14 cellular contexts compared by ENCODE assay signal in the genomic region with DNA sequence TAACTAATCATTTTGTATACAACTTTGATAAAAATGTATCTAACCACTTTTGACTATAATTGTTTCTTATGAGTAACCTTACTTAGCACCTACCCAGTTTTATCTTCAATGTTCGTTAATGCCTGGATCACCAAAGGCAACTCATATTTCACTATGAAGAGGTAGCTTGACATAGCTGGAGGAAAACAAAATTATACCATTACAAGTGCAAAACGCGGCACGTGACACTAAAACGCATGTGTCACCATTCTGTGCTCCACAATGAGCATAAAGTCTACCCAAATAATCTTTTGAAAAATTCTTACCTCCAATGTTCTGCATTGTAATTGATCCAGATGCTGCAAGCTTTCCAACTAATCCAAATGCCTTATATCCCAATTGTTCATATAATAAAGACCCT. TPM values are rescaled to one million over a fixed set of nuclear protein-coding genes. Genes with fewer than 3 reads are reported as not detected.
A peak's percentile ranks its signal among the peaks of the same experiment; 100 is the strongest.
DNase-seq lines count a peak whose midpoint lies in the region; ATAC-seq, FAIRE-seq and TF ChIP-seq lines count a peak whose summit lies in the region.
"Had no signal": no experiment of that assay in that cellular context is flagged by ENCODE, and none has a peak within 500 bp of the region (broad histone marks: within the 10 kb centered on the region; RNA-seq: fewer than 3 reads in every experiment).

No MANE protein-coding gene starts in this region.

- H3K4me1 Mint-ChIP-seq in activated naive CD8-positive, alpha-beta T cell treated with anti-CD3 and anti-CD28 coated beads, Interleukin-2, amount 10 ng/mL, durations not matched to agents 7 days and 5 days = peaks cover 69% of the 10 kb centered on the region

- H3K27ac ChIP-seq in SK-N-SH (ENCODE audit: low read depth in 2 of 2, low read length in 1 of 2) = peak overlapping the region in 1 of 2 experiments; percentile 94; a peak in 2 of 4 replicates
- peak overlapping the region; percentile 31 for H3K27ac ChIP-seq in keratinocyte (ENCODE audit: control insufficient read depth, insufficient read depth, low read length)
- H3K27ac ChIP-seq in thymus (ENCODE audit: low read depth) = no peak overlapping the region

- no peak for TF ChIP-seq RAD21 in SK-N-SH (IDR thresholded peaks at IDR 0.05; ENCODE audit: low read length)

- peaks cover 86% of the 10 kb centered on the region for H3K79me2 ChIP-seq in SK-N-SH (ENCODE audit: insufficient read depth)
- peaks cover 49% of the 10 kb centered on the region for H3K79me2 ChIP-seq in keratinocyte (ENCODE audit: control insufficient read depth, insufficient read depth, low read length)

- peak overlapping the region; percentile 86 for H3K4me2 ChIP-seq in SK-N-SH
- H3K4me2 ChIP-seq in keratinocyte (ENCODE audit: control insufficient read depth, extremely low read depth, insufficient read depth, low read depth, low read length) = peak overlapping the region; percentile 90

- H3K4me1 ChIP-seq in SK-N-SH (ENCODE audit: control insufficient read depth in 1 of 2, insufficient read depth in 2 of 2, low read depth in 1 of 2, low read length in 1 of 2) (peaks cover 12 to 54% of the 10 kb centered on the region in 2 experiments), keratinocyte (ENCODE audit: control insufficient read depth, extremely low read depth, insufficient read depth, low read length) (peaks cover 56% of the 10 kb centered on the region), thymus (ENCODE audit: control insufficient read depth, insufficient read depth, low read length) (peaks cover 14% of the 10 kb centered on the region)

- peak overlapping the region; percentile 95 for H3K4me3 Mint-ChIP-seq in activated naive CD8-positive, alpha-beta T cell treated with anti-CD3 and anti-CD28 coated beads, Interleukin-2, amount 10 ng/mL, durations not matched to agents 7 days and 5 days

- H3F3A ChIP-seq in SK-N-SH (replicated peaks; ENCODE audit: insufficient read depth) = peaks cover 95% of the 10 kb centered on the region

- dilution Hi-C loops in keratinocyte (cut with MboI; ENCODE audit: extremely low pct_ligation_motif_present, low sequenced_read_pairs) = no loop called here

- peaks cover 93% of the 10 kb centered on the region in 2 experiments for H3K36me3 ChIP-seq in SK-N-SH (replicated peaks in 1 of 2; ENCODE audit: control insufficient read depth in 1 of 2, insufficient read depth in 2 of 2, low read length in 1 of 2)
- peaks cover 35 to 71% of the 10 kb centered on the region in 2 experiments for H3K36me3 ChIP-seq in keratinocyte (ENCODE audit: control insufficient read depth in 2 of 2, extremely low read depth in 1 of 2, insufficient read depth in 2 of 2, low read length in 2 of 2)
- peaks cover 46% of the 10 kb centered on the region for H3K36me3 ChIP-seq in thymus (ENCODE audit: control insufficient read depth, insufficient read depth)

- no peak overlapping the region for H2AFZ ChIP-seq in SK-N-SH (ENCODE audit: low read depth)
- H2AFZ ChIP-seq in keratinocyte (ENCODE audit: control insufficient read depth, low read length) = no peak overlapping the region

- TF ChIP-seq EP300 in SK-N-SH (IDR thresholded peaks at IDR 0.05; ENCODE audit: borderline replicate concordance in 1 of 2, low read depth in 1 of 2, low read length in 1 of 2) = no peak

- H3K9me2 ChIP-seq in SK-N-SH = no peaks in the 10 kb centered on the region

- no peaks in the 10 kb centered on the region for H3K27me3 ChIP-seq in SK-N-SH (ENCODE audit: insufficient read depth)
- H3K27me3 ChIP-seq in keratinocyte (ENCODE audit: control insufficient read depth, extremely low read depth, insufficient read depth, low read length) = no peaks in the 10 kb centered on the region
- no peaks in the 10 kb centered on the region for H3K27me3 ChIP-seq in thymus (ENCODE audit: control insufficient read depth, insufficient read depth)
- H3K27me3 ChIP-seq: Peyer's patch had no signal

- H3K27me3 Mint-ChIP-seq in activated naive CD8-positive, alpha-beta T cell treated with anti-CD3 and anti-CD28 coated beads, Interleukin-2, amount 10 ng/mL, durations not matched to agents 7 days and 5 days = no peaks in the 10 kb centered on the region

- CTCF ChIA-PET in SK-N-SH (lab: Yijun Ruan, JAX) = no interaction called here

- H3K9me3 Mint-ChIP-seq in activated naive CD8-positive, alpha-beta T cell treated with anti-CD3 and anti-CD28 coated beads, Interleukin-2, amount 10 ng/mL, durations not matched to agents 7 days and 5 days = no peaks in the 10 kb centered on the region

- peak overlapping the region; percentile 70 to 82; a peak in 2 of 4 replicates for H3K4me3 ChIP-seq in SK-N-SH (ENCODE audit: low read depth in 2 of 2, low read length in 1 of 2)
- H3K4me3 ChIP-seq in keratinocyte (ENCODE audit: control insufficient read depth in 2 of 3, extremely low read depth in 1 of 3, insufficient read depth in 2 of 3, low read depth in 1 of 3, low read length in 3 of 3) = peak overlapping the region in 2 of 3 experiments; percentile 15 to 18
- H3K4me3 ChIP-seq in thymus (ENCODE audit: low read length) = peak overlapping the region; percentile 7

- POLR2A ChIA-PET in SK-N-SH (lab: Yijun Ruan, JAX) = no interaction called here
- POLR2A ChIA-PET in activated naive CD8-positive, alpha-beta T cell treated with anti-CD3 and anti-CD28 coated beads, Interleukin-2, amount 10 ng/mL, durations not matched to agents 7 days and 5 days (lab: Charles Lee) = interaction anchor here (1.1 kb wide), 1 partner anchor 98 kb away, joined by 3 read pairs; a partner anchor contains a TSS

- ATAC-seq in SK-N-SH treated with all-trans-retinoic acid at 6 μM for 48 hours (no peak), HG02763 (IDR thresholded peaks at IDR 0.05; ENCODE audit: unreplicated experiment) (no peak), GM19455 (IDR thresholded peaks at IDR 0.05; ENCODE audit: unreplicated experiment) (no peak)
- ATAC-seq in activated naive CD8-positive, alpha-beta T cell treated with anti-CD3 and anti-CD28 coated beads, Interleukin-2, amount 10 ng/mL, durations not matched to agents 7 days and 5 days (ENCODE audit: low read depth) = no peak
- ATAC-seq: sciatic nerve had no signal

- H3K9me3 ChIP-seq in SK-N-SH (no peaks in the 10 kb centered on the region), keratinocyte (ENCODE audit: control insufficient read depth, low read depth, low read length) (no peaks in the 10 kb centered on the region), thymus (ENCODE audit: control insufficient read depth) (no peaks in the 10 kb centered on the region)
- H3K9me3 ChIP-seq: Peyer's patch had no signal

- FAIRE-seq in keratinocyte (lab: Jason Lieb, UNC) = no peak

- 84% methylated on average over 5 of the region's 5 CpGs for WGBS in SK-N-SH (ENCODE audit: low lambda C conversion rate)
- 96% methylated on average over 5 of the region's 5 CpGs for WGBS in thymus

- H3K36me3 Mint-ChIP-seq in activated naive CD8-positive, alpha-beta T cell treated with anti-CD3 and anti-CD28 coated beads, Interleukin-2, amount 10 ng/mL, durations not matched to agents 7 days and 5 days = peaks cover 81% of the 10 kb centered on the region

- no peak for TF ChIP-seq CTCF in SK-N-SH (IDR thresholded peaks at IDR 0.05)
- no peak for TF ChIP-seq CTCF in keratinocyte (optimal IDR thresholded peaks at IDR 0.05 in 1 of 3, IDR thresholded peaks at IDR 0.05 in 1 of 3, conservative IDR thresholded peaks at IDR 0.05 in 1 of 3; ENCODE audit: extremely low read depth in 1 of 3, insufficient read depth in 2 of 3, low read length in 3 of 3)

- no peaks in the 10 kb centered on the region for H3K9me1 ChIP-seq in keratinocyte (ENCODE audit: control insufficient read depth, extremely low read depth, insufficient read depth, low read length)

- no peak overlapping the region for H3K27ac Mint-ChIP-seq in activated naive CD8-positive, alpha-beta T cell treated with anti-CD3 and anti-CD28 coated beads, Interleukin-2, amount 10 ng/mL, durations not matched to agents 7 days and 5 days

- no peak for DNase-seq in SK-N-SH
- DNase-seq in activated naive CD8-positive, alpha-beta T cell treated with anti-CD3 and anti-CD28 coated beads, Interleukin-2, amount 10 ng/mL, durations not matched to agents 7 days and 5 days = no peak
- no peak for DNase-seq in keratinocyte (ENCODE audit: low read depth, low spot score)
- DNase-seq in epidermal melanocyte (ENCODE audit: insufficient read length, low spot score) = no peak
- DNase-seq: 8988T; activated CD4-positive, CD25-positive, alpha-beta regulatory T cell; GF-D8; NCI-H1694; Peyer's patch had no signal

- H4K20me1 ChIP-seq in SK-N-SH (ENCODE audit: insufficient read depth) = peaks cover 100% of the 10 kb centered on the region
- peaks cover 48% of the 10 kb centered on the region for H4K20me1 ChIP-seq in keratinocyte (ENCODE audit: control insufficient read depth, extremely low read depth, insufficient read depth, low read length)

- H3K9ac ChIP-seq in SK-N-SH (peak overlapping the region; percentile 100; the same call in 1 of the 2 replicates), keratinocyte (ENCODE audit: control insufficient read depth, extremely low read depth, insufficient read depth, low read length) (peak overlapping the region; percentile 93)

TF ChIP-seq in SK-N-SH, 30 proteins besides CTCF, POLR2A, EP300 and RAD21:
- TF ChIP-seq EZH2phosphoT487 (IDR thresholded peaks at IDR 0.05; ENCODE audit: borderline replicate concordance, low read depth) = no peak
- peak; percentile 72 for TF ChIP-seq POLR2AphosphoS5 (IDR thresholded peaks at IDR 0.05; ENCODE audit: low read depth, low read length)

TF ChIP-seq in SK-N-SH treated with all-trans-retinoic acid at 6 μM for 48 hours, 23 proteins besides CTCF, POLR2A, EP300 and RAD21 (continues in another document):
- TF ChIP-seq SNAI2 (CRISPR knock-in tag; IDR thresholded peaks at IDR 0.05) (no peak), GLIS3 (CRISPR knock-in tag; IDR thresholded peaks at IDR 0.05) (no peak)

RNA-seq across cellular contexts. Expression of a gene that starts 5.8 kb away (rescaled TPM):
- polyA plus RNA-seq in SK-N-SH (2012; rRNA removed) (135 and 191 TPM in 2 replicates), keratinocyte (213 to 577 TPM (median 375 TPM) in 3 replicates), thymus (137 TPM)
- 133 and 142 TPM in 2 replicates for polyA plus RNA-seq in SK-N-SH (2012; cell fraction: cytosol; rRNA removed)
- 395 and 464 TPM in 2 replicates for polyA plus RNA-seq in SK-N-SH (2012; cell fraction: nucleus; rRNA removed)
- 100 to 1,000 TPM; 227 to 253 TPM for total RNA-seq in activated naive CD8-positive, alpha-beta T cell treated with anti-CD3 and anti-CD28 coated beads, Interleukin-2, amount 10 ng/mL, durations not matched to agents 7 days and 5 days
- polyA plus RNA-seq in keratinocyte (2011; ENCODE audit: low read depth) = 528 TPM
- 64.1 and 143 TPM in 2 replicates for polyA plus RNA-seq in keratinocyte (2011; cell fraction: cytosol; rRNA removed)
- 720 and 1,040 TPM in 2 replicates for polyA plus RNA-seq in keratinocyte (2011; cell fraction: nucleus; rRNA removed)
- 229 and 376 TPM in 2 replicates for polyA plus RNA-seq in keratinocyte (2012; ENCODE audit: low replicate concordance)
- 238 to 790 TPM (median 512 TPM) in 3 replicates for polyA minus RNA-seq in keratinocyte
- polyA minus RNA-seq in keratinocyte (2011; cell fraction: cytosol; rRNA and poly(A)+ RNA removed) = 139 TPM
- polyA minus RNA-seq in keratinocyte (2011; cell fraction: nucleus; rRNA and poly(A)+ RNA removed) = 1,093 and 1,815 TPM in 2 replicates

Comparison
In these comparisons a context has a peak if more than half of its experiments do, and no peak if none do; other contexts are left out.
1. H3K4me3 ChIP-seq: peak in every context shown above with its lines; median percentile 76 in SK-N-SH; 16 in keratinocyte; 7 in thymus.